18 cellular contexts compared by ENCODE assay signal in genomic region chr22:17484608-17485007, GRCh38.
"Had no signal": no experiment of that assay in that cellular context is flagged by ENCODE, and none has a peak within 500 bp of the region (broad histone marks: within the 10 kb centered on the region; RNA-seq: fewer than 3 reads in every experiment).

No MANE protein-coding gene starts in this region.

- H3K4me1 Mint-ChIP-seq: stimulated activated effector memory CD8-positive, alpha-beta T cell treated with anti-CD3 and anti-CD28 coated beads, Interleukin-12 subunit alpha, Interleukin-12 subunit beta, amount 100 ng/mL, for 72 hours had no signal

- H3K27ac ChIP-seq: coronary artery, left lung, tibial artery, upper lobe of right lung, vagina had no signal

- H3K9me3 Mint-ChIP-seq: natural killer cell treated with Interleukin-12 subunit alpha and Interleukin-12 subunit beta and Interleukin-15 and Interleukin-18, amount 100 ng/mL, for 72 hours; stimulated activated effector memory CD8-positive, alpha-beta T cell treated with anti-CD3 and anti-CD28 coated beads, Interleukin-12 subunit alpha, Interleukin-12 subunit beta, amount 100 ng/mL, for 72 hours; stimulated activated naive CD8-positive, alpha-beta T cell treated with anti-CD3 and anti-CD28 coated beads, Interleukin-15, Interleukin-2, amounts not matched to agents 100 ng/mL and 50 ng/mL, for 24 hours had no signal

- H3K27me3 Mint-ChIP-seq: natural killer cell treated with Interleukin-12 subunit alpha and Interleukin-12 subunit beta and Interleukin-15 and Interleukin-18, amount 100 ng/mL, for 72 hours had no signal

- H3K27me3 ChIP-seq: gastroesophageal sphincter, left lung, upper lobe of right lung, vagina had no signal

- H3K4me3 ChIP-seq: coronary artery, gastroesophageal sphincter, left lung, lung, tibial artery, upper lobe of right lung, vagina had no signal

- ATAC-seq: esophagus mucosa; gastroesophageal sphincter; natural killer cell treated with Interleukin-12 subunit alpha and Interleukin-12 subunit beta and Interleukin-15 and Interleukin-18, amount 100 ng/mL, for 72 hours; stimulated activated effector memory CD8-positive, alpha-beta T cell treated with anti-CD3 and anti-CD28 coated beads, Interleukin-12 subunit alpha, Interleukin-12 subunit beta, amount 100 ng/mL, for 72 hours had no signal

- DNase-seq: caudate nucleus; effector CD4-positive, alpha-beta T cell; islet precursor cell; left lung; midbrain; posterior cingulate gyrus; stimulated activated CD4-positive, alpha-beta T cell treated with anti-CD3 and anti-CD28 coated beads, Interleukin-4, amount 100 ng/mL, for 1 hour; stimulated activated CD8-positive, alpha-beta memory T cell treated with anti-CD3 and anti-CD28 coated beads, Interleukin-4, amount 100 ng/mL, for 48 hours; tibial artery; upper lobe of right lung had no signal

- H3K36me3 Mint-ChIP-seq: natural killer cell treated with Interleukin-12 subunit alpha and Interleukin-12 subunit beta and Interleukin-15 and Interleukin-18, amount 100 ng/mL, for 72 hours; stimulated activated effector memory CD8-positive, alpha-beta T cell treated with anti-CD3 and anti-CD28 coated beads, Interleukin-12 subunit alpha, Interleukin-12 subunit beta, amount 100 ng/mL, for 72 hours had no signal

- H3K9me3 ChIP-seq: gastroesophageal sphincter, left lung, tibial artery, upper lobe of right lung, vagina had no signal

- H3K4me3 Mint-ChIP-seq: natural killer cell treated with Interleukin-12 subunit alpha and Interleukin-12 subunit beta and Interleukin-15 and Interleukin-18, amount 100 ng/mL, for 72 hours; stimulated activated effector memory CD8-positive, alpha-beta T cell treated with anti-CD3 and anti-CD28 coated beads, Interleukin-12 subunit alpha, Interleukin-12 subunit beta, amount 100 ng/mL, for 72 hours; stimulated activated naive CD8-positive, alpha-beta T cell treated with anti-CD3 and anti-CD28 coated beads, Interleukin-15, Interleukin-2, amounts not matched to agents 100 ng/mL and 50 ng/mL, for 24 hours had no signal

- H3K36me3 ChIP-seq: gastroesophageal sphincter, left lung, tibial artery, upper lobe of right lung, vagina had no signal

- H3K27ac Mint-ChIP-seq: natural killer cell treated with Interleukin-12 subunit alpha and Interleukin-12 subunit beta and Interleukin-15 and Interleukin-18, amount 100 ng/mL, for 72 hours; stimulated activated effector memory CD8-positive, alpha-beta T cell treated with anti-CD3 and anti-CD28 coated beads, Interleukin-12 subunit alpha, Interleukin-12 subunit beta, amount 100 ng/mL, for 72 hours; stimulated activated naive CD8-positive, alpha-beta T cell treated with anti-CD3 and anti-CD28 coated beads, Interleukin-15, Interleukin-2, amounts not matched to agents 100 ng/mL and 50 ng/mL, for 24 hours had no signal

- H3K4me1 ChIP-seq: tibial artery, upper lobe of right lung, vagina had no signal
